9 cellular contexts compared by ENCODE assay signal in genomic region chr15:66619152-66619903, GRCh38. TPM values are rescaled to one million over a fixed set of nuclear protein-coding genes. Genes with fewer than 3 reads are reported as not detected.
DNase-seq lines count a peak whose midpoint lies in the region; ATAC-seq, FAIRE-seq and TF ChIP-seq lines count a peak whose summit lies in the region.
"Had no signal": no experiment of that assay in that cellular context is flagged by ENCODE, and none has a peak within 500 bp of the region (broad histone marks: within the 10 kb centered on the region; RNA-seq: fewer than 3 reads in every experiment).

No MANE protein-coding gene starts in this region.

- CTCF ChIA-PET in PC-3 (lab: Charles Lee) = interaction anchor here (0.6 to 1.2 kb wide), 5 partner anchors 26 to 183 kb away, joined by 3 to 9 read pairs (median 3); no protein-coding TSS in a partner anchor
- CTCF ChIA-PET in activated naive CD4-positive, alpha-beta T cell treated with anti-CD3 and anti-CD28 coated beads for 36 hours (lab: Charles Lee) = interaction anchor here (0.6 to 1.6 kb wide), 22 partner anchors 8 to 232 kb away, joined by 3 to 24 read pairs (median 4); no protein-coding TSS in a partner anchor

- H4K20me1 ChIP-seq in GM23338 (replicated peaks; ENCODE audit: insufficient read depth) (no peaks in the 10 kb centered on the region), PC-3 (ENCODE audit: low read length) (no peaks in the 10 kb centered on the region)

- intact Hi-C loops in PC-3 (cut with micrococcal nuclease) (loop anchor here (1.0 to 5.0 kb wide), 3 partner anchors 79 to 233 kb away; no protein-coding TSS in a partner anchor), head of caudate nucleus (cut with DNase I) (loop anchor here (10.0 kb wide), 2 partner anchors 85 to 155 kb away; partner anchors contain the start of gene SMAD6), pancreas (cut with DNase I) (no loop called here)
- intact Hi-C loops in activated naive CD4-positive, alpha-beta T cell treated with anti-CD3 and anti-CD28 coated beads for 36 hours (cut with micrococcal nuclease) = loop anchor here (1.0 to 5.0 kb wide), 3 partner anchors 79 to 233 kb away; no protein-coding TSS in a partner anchor

- H3K27ac ChIP-seq in C4-2B = peak overlapping the region; percentile 74
- H3K27ac ChIP-seq in GM23338 (ENCODE audit: low read depth) = no peak overlapping the region
- H3K27ac ChIP-seq in PC-3 (ENCODE audit: low read length) = no peak overlapping the region
- H3K27ac ChIP-seq in pancreas = no peak overlapping the region

- peaks cover 47% of the 10 kb centered on the region for H3K4me1 ChIP-seq in GM23338 (ENCODE audit: insufficient read depth)
- peaks cover 19% of the 10 kb centered on the region for H3K4me1 ChIP-seq in PC-3 (ENCODE audit: insufficient read depth, low read length)
- no peaks in the 10 kb centered on the region for H3K4me1 ChIP-seq in pancreas

- no peak overlapping the region for H3K27ac Mint-ChIP-seq in GM23338
- no peak overlapping the region for H3K27ac Mint-ChIP-seq in activated naive CD4-positive, alpha-beta T cell treated with anti-CD3 and anti-CD28 coated beads for 36 hours

- WGBS in pancreas, 2 donors = 25% methylated on average over 17 of the region's 17 CpGs

- no peak overlapping the region for H3K9ac ChIP-seq in PC-3 (ENCODE audit: low read length)

- H3K9me3 ChIP-seq in PC-3 (ENCODE audit: low read length) (no peaks in the 10 kb centered on the region), pancreas (no peaks in the 10 kb centered on the region)

- peak; percentile 92 for DNase-seq in GM23338 (ENCODE audit: low spot score)
- peak; percentile 80 for DNase-seq in PC-3
- DNase-seq in activated naive CD4-positive, alpha-beta T cell treated with anti-CD3 and anti-CD28 coated beads for 36 hours = peak; percentile 61
- DNase-seq in head of caudate nucleus = peak; percentile 33 to 82 (median 62)
- DNase-seq in pancreas = peak; percentile 56 to 90 (median 82)
- no peak for DNase-seq in cerebellar nuclear complex (lab: John Stamatoyannopoulos, UW)

- no peaks in the 10 kb centered on the region; the same call in 1 of the 2 replicates for H3K9me2 ChIP-seq in GM23338 (ENCODE audit: insufficient read depth)
- no peaks in the 10 kb centered on the region for H3K9me2 ChIP-seq in PC-3 (replicated peaks; ENCODE audit: low read length)

- H3F3A ChIP-seq in GM23338 (replicated peaks; ENCODE audit: low read depth) (peaks cover 12% of the 10 kb centered on the region; the same call in 1 of the 2 replicates), PC-3 (ENCODE audit: low read length, unreplicated experiment) (no peaks in the 10 kb centered on the region)

- no peaks in the 10 kb centered on the region for H3K9me3 Mint-ChIP-seq in GM23338
- H3K9me3 Mint-ChIP-seq in activated naive CD4-positive, alpha-beta T cell treated with anti-CD3 and anti-CD28 coated beads for 36 hours = no peaks in the 10 kb centered on the region

- peak; percentile 97 for TF ChIP-seq CTCF in C4-2B (conservative IDR thresholded peaks at IDR 0.05)
- peak; percentile 84 to 92 for TF ChIP-seq CTCF in GM23338 (conservative IDR thresholded peaks at IDR 0.05; ENCODE audit: low read depth in 2 of 2)
- peak; percentile 79 for TF ChIP-seq CTCF in PC-3 (conservative IDR thresholded peaks at IDR 0.05; ENCODE audit: low read depth, low read length)
- TF ChIP-seq CTCF in pancreas (IDR thresholded peaks at IDR 0.05) = peak; percentile 79 to 91 (median 86)

- H3K36me3 Mint-ChIP-seq in GM23338 (ENCODE audit: low read depth) = no peaks in the 10 kb centered on the region
- H3K36me3 Mint-ChIP-seq in activated naive CD4-positive, alpha-beta T cell treated with anti-CD3 and anti-CD28 coated beads for 36 hours (ENCODE audit: low read depth) = no peaks in the 10 kb centered on the region

- ATAC-seq in GM23338 (peak; percentile 72), PC-3 (peak; percentile 72), pancreas (peak; percentile 91 to 95 (median 94)), HG03280 (IDR thresholded peaks at IDR 0.05; ENCODE audit: unreplicated experiment) (no peak)

- no peak overlapping the region; the same call in 1 of the 2 replicates for H2AFZ ChIP-seq in GM23338
- peak overlapping the region; percentile 54 for H2AFZ ChIP-seq in PC-3 (ENCODE audit: low read length)

- no TSS peak for BruUV-seq in PC-3 (replicated peaks; lab: Mats Ljungman, UMichigan)

- H3K4me3 ChIP-seq in GM23338 (no peak overlapping the region), PC-3 (ENCODE audit: low read length) (no peak overlapping the region), pancreas (no peak overlapping the region)

- H3K27me3 Mint-ChIP-seq in GM23338 (ENCODE audit: insufficient read depth, low read depth, poor library complexity) = peaks cover 29% of the 10 kb centered on the region
- H3K27me3 Mint-ChIP-seq in activated naive CD4-positive, alpha-beta T cell treated with anti-CD3 and anti-CD28 coated beads for 36 hours (ENCODE audit: low read depth) = peaks cover 20% of the 10 kb centered on the region

- POLR2A ChIA-PET in PC-3 (lab: Charles Lee; ENCODE audit: unreplicated experiment) = no interaction called here

- H3K4me3 Mint-ChIP-seq in GM23338 = no peak overlapping the region
- no peak overlapping the region for H3K4me3 Mint-ChIP-seq in activated naive CD4-positive, alpha-beta T cell treated with anti-CD3 and anti-CD28 coated beads for 36 hours

- H3K4me1 Mint-ChIP-seq in GM23338 = peaks cover 57% of the 10 kb centered on the region
- H3K4me1 Mint-ChIP-seq in activated naive CD4-positive, alpha-beta T cell treated with anti-CD3 and anti-CD28 coated beads for 36 hours (ENCODE audit: low read depth) = peaks cover 4% of the 10 kb centered on the region

- H3K36me3 ChIP-seq in GM23338 (ENCODE audit: insufficient read depth) = no peaks in the 10 kb centered on the region
- H3K36me3 ChIP-seq in PC-3 (ENCODE audit: low read depth, low read length) = no peaks in the 10 kb centered on the region
- no peaks in the 10 kb centered on the region for H3K36me3 ChIP-seq in pancreas

- no peaks in the 10 kb centered on the region for H3K79me2 ChIP-seq in GM23338 (replicated peaks; ENCODE audit: insufficient read depth)
- no peaks in the 10 kb centered on the region for H3K79me2 ChIP-seq in PC-3 (ENCODE audit: low read length)

- 0 out of 2 replicates have a peak overlapping the region, but pooled peaks have one; percentile 6 for H3K4me2 ChIP-seq in GM23338
- H3K4me2 ChIP-seq in PC-3 (ENCODE audit: low read length) = 0 out of 2 replicates have a peak overlapping the region, but pooled peaks have one; percentile 40

- FAIRE-seq in pancreas (lab: Jason Lieb, UNC) = no peak

- H3K27me3 ChIP-seq in GM23338 (ENCODE audit: insufficient read depth) (0 out of 2 replicates have a peak, but pooled peaks cover 6% of the 10 kb centered on the region), PC-3 (ENCODE audit: low read length) (no peaks in the 10 kb centered on the region), pancreas (no peaks in the 10 kb centered on the region)

TF ChIP-seq in GM23338, 12 proteins besides CTCF, POLR2A, EP300 and RAD21 (continues in another document):
- no peak for TF ChIP-seq ETS1 (IDR thresholded peaks at IDR 0.05)
- no peak for TF ChIP-seq ZNF114 (CRISPR knock-in tag; IDR thresholded peaks at IDR 0.05)
- no peak for TF ChIP-seq NANOG (IDR thresholded peaks at IDR 0.05; ENCODE audit: borderline replicate concordance)
- TF ChIP-seq STAT1 (IDR thresholded peaks at IDR 0.05; ENCODE audit: unreplicated experiment) = no peak
- TF ChIP-seq ZNF331 (CRISPR knock-in tag; IDR thresholded peaks at IDR 0.05; ENCODE audit: low read depth) = no peak
- no peak for TF ChIP-seq EZH2phosphoT487 (IDR thresholded peaks at IDR 0.05; ENCODE audit: unreplicated experiment)

RNA-seq across cellular contexts. Expression of gene LCTL, which starts 53.5 kb away (rescaled TPM):
- total RNA-seq in GM23338 (2014; rRNA removed; shearing (Covaris generic)) = 2.9 and 5.6 TPM in 2 replicates
- polyA plus RNA-seq in GM23338 (2016; fragmentation: Nextera tagmentation; extraction: Ambion mirVana) = 2.3 and 3.2 TPM in 2 replicates
- not detected in 2 replicates for total RNA-seq in PC-3 (2014; rRNA removed)
- total RNA-seq in activated naive CD4-positive, alpha-beta T cell treated with anti-CD3 and anti-CD28 coated beads for 36 hours = not detected
- total RNA-seq in pancreas = not detected
- polyA plus RNA-seq in pancreas = not detected
- total RNA-seq: T-helper 1 cell treated with Interleukin-12 subunit alpha and Interleukin-12 subunit beta and Interleukin-4 antibody, amounts not matched to agents 30 ng/mL and 1 ng/mL, for 36 hours had no signal

Comparison
In these comparisons a context has a peak if more than half of its experiments do, and no peak if none do; other contexts are left out.
1. DNase-seq: peak in GM23338 (single experiment), PC-3 (single experiment), activated naive CD4-positive, alpha-beta T cell treated with anti-CD3 and anti-CD28 coated beads for 36 hours (single experiment), head of caudate nucleus (42 of 42) and pancreas (6 of 6); none in cerebellar nuclear complex (0 of 2).
2. intact Hi-C loops: an anchor here in PC-3 (1.0 to 5.0 kb wide), activated naive CD4-positive, alpha-beta T cell treated with anti-CD3 and anti-CD28 coated beads for 36 hours (1.0 to 5.0 kb wide) and head of caudate nucleus (10.0 kb wide); none called in pancreas.
3. Peak in every context shown above with its lines, with median percentiles within 50 percentile points of each other: CTCF ChIP-seq.